Comparison of ENCODE assay signal across 25 cellular contexts in genomic region chr1:71857862-71858261, GRCh38.
DNase-seq lines count a peak whose midpoint lies in the region; ATAC-seq and TF ChIP-seq lines count a peak whose summit lies in the region.
"Had no signal": no experiment of that assay in that cellular context is flagged by ENCODE, and none has a peak within 500 bp of the region (broad histone marks: within the 10 kb centered on the region; RNA-seq: fewer than 3 reads in every experiment).

No MANE protein-coding gene starts in this region.

- CTCF ChIA-PET in MCF 10A (lab: Yijun Ruan, JAX) = interaction anchor here (0.6 to 1.2 kb wide), 3 partner anchors 10 to 27 kb away, joined by 4 to 5 read pairs (median 4); no protein-coding TSS in a partner anchor
- CTCF ChIA-PET in activated CD8-positive, alpha-beta T cell treated with anti-CD3 and anti-CD28 coated beads, Interleukin-2, amount 10 ng/mL, durations not matched to agents 7 days and 5 days (lab: Charles Lee) = no interaction called here

- ATAC-seq in activated CD8-positive, alpha-beta T cell treated with anti-CD3 and anti-CD28 coated beads, Interleukin-2, amount 10 ng/mL, durations not matched to agents 7 days and 5 days = no peak

- peak; percentile 25 for DNase-seq in MCF 10A (ENCODE audit: unreplicated experiment)
- DNase-seq in breast epithelium (ENCODE audit: low spot score in 2 of 2) = no peak
- DNase-seq in NCI-H226 = peak; percentile 10
- peak; percentile 57 for DNase-seq in fibroblast of pulmonary artery (ENCODE audit: low read depth)
- DNase-seq in stromal cell of bone marrow (ENCODE audit: low read depth) = peak; percentile 83
- DNase-seq in kidney glomerular epithelial cell (lab: John Stamatoyannopoulos, UW) = no peak
- DNase-seq in SW 1271 (lab: John Stamatoyannopoulos, UW) = no peak
- DNase-seq in activated CD8-positive, alpha-beta T cell treated with anti-CD3 and anti-CD28 coated beads, Interleukin-2, amount 10 ng/mL, durations not matched to agents 7 days and 5 days = no peak
- DNase-seq: ACHN; activated CD4-positive, alpha-beta T cell treated with anti-CD3 and anti-CD28 coated beads for 1 hour; activated naive CD4-positive, alpha-beta T cell treated with anti-CD3 and anti-CD28 coated beads for 36 hours; activated T-cell treated with anti-CD3 and anti-CD28 coated beads, Interleukin-2, amount 50 U/mL, for 48 hours; CD4-positive, CD25-positive, alpha-beta regulatory T cell; DMS153; effector memory CD4-positive, alpha-beta T cell; GF-D8; heart left ventricle; KG1; NCI-H1092; NCI-H2081; NCI-H526 treated with DMSO at 0.1 percent for 48 hours; stimulated activated CD4-positive, alpha-beta T cell treated with anti-CD3 and anti-CD28 coated beads, Interleukin-12 subunit alpha, Interleukin-12 subunit beta, amount 100 ng/mL, for 4 hours; upper lobe of left lung had no signal

- no peaks in the 10 kb centered on the region for H3K27me3 ChIP-seq in breast epithelium
- H3K27me3 ChIP-seq: ascending aorta, esophagus muscularis mucosa, heart left ventricle, upper lobe of left lung had no signal

- H3K36me3 Mint-ChIP-seq in MCF 10A (ENCODE audit: insufficient read depth, unreplicated experiment) = no peaks in the 10 kb centered on the region
- H3K36me3 Mint-ChIP-seq in activated CD8-positive, alpha-beta T cell treated with anti-CD3 and anti-CD28 coated beads, Interleukin-2, amount 10 ng/mL, durations not matched to agents 7 days and 5 days (ENCODE audit: low read depth) = no peaks in the 10 kb centered on the region
- H3K36me3 Mint-ChIP-seq: CD4-positive, CD25-positive, alpha-beta regulatory T cell had no signal

- POLR2A ChIA-PET in MCF 10A (lab: Yijun Ruan, JAX) = interaction anchor here (0.7 kb wide), 2 partner anchors 9 to 249 kb away, joined by 4 to 5 read pairs; no protein-coding TSS in a partner anchor
- POLR2A ChIA-PET in activated CD8-positive, alpha-beta T cell treated with anti-CD3 and anti-CD28 coated beads, Interleukin-2, amount 10 ng/mL, durations not matched to agents 7 days and 5 days (lab: Charles Lee) = no interaction called here

- no TSS peak for BruUV-seq in MCF 10A (replicated peaks; lab: Mats Ljungman, UMichigan)

- H3K9me3 Mint-ChIP-seq in MCF 10A (ENCODE audit: unreplicated experiment) = no peaks in the 10 kb centered on the region
- H3K9me3 Mint-ChIP-seq in activated CD8-positive, alpha-beta T cell treated with anti-CD3 and anti-CD28 coated beads, Interleukin-2, amount 10 ng/mL, durations not matched to agents 7 days and 5 days (ENCODE audit: insufficient read depth) = no peaks in the 10 kb centered on the region

- H3K36me3 ChIP-seq in breast epithelium = no peaks in the 10 kb centered on the region
- H3K36me3 ChIP-seq: ascending aorta, esophagus muscularis mucosa, heart left ventricle, upper lobe of left lung had no signal

- intact Hi-C loops in MCF 10A (cut with micrococcal nuclease) (no loop called here), breast epithelium (cut with DNase I; ENCODE audit: low total_unique reads) (no loop called here)

- no peaks in the 10 kb centered on the region for H3K27me3 Mint-ChIP-seq in MCF 10A (ENCODE audit: insufficient read depth, unreplicated experiment)
- no peaks in the 10 kb centered on the region for H3K27me3 Mint-ChIP-seq in activated CD8-positive, alpha-beta T cell treated with anti-CD3 and anti-CD28 coated beads, Interleukin-2, amount 10 ng/mL, durations not matched to agents 7 days and 5 days (ENCODE audit: low read depth)
- H3K27me3 Mint-ChIP-seq: CD4-positive, CD25-positive, alpha-beta regulatory T cell had no signal

- no peak for TF ChIP-seq CTCF in MCF 10A (IDR thresholded peaks at IDR 0.05; ENCODE audit: unreplicated experiment)
- TF ChIP-seq CTCF in breast epithelium (IDR thresholded peaks at IDR 0.05) = no peak
- no peak for TF ChIP-seq CTCF in fibroblast of pulmonary artery (IDR thresholded peaks at IDR 0.05; ENCODE audit: low read length, missing control alignments)

- H3K4me1 ChIP-seq in breast epithelium = no peaks in the 10 kb centered on the region
- H3K4me1 ChIP-seq: esophagus muscularis mucosa, upper lobe of left lung had no signal

- no peaks in the 10 kb centered on the region for H3K9me3 ChIP-seq in breast epithelium
- H3K9me3 ChIP-seq: ascending aorta, esophagus muscularis mucosa, heart left ventricle, upper lobe of left lung had no signal

- no peak overlapping the region for H3K27ac ChIP-seq in breast epithelium
- H3K27ac ChIP-seq: ascending aorta, esophagus muscularis mucosa, heart left ventricle, upper lobe of left lung had no signal

- peaks cover 13% of the 10 kb centered on the region for H3K4me1 Mint-ChIP-seq in MCF 10A (ENCODE audit: insufficient read depth, unreplicated experiment)
- H3K4me1 Mint-ChIP-seq in activated CD8-positive, alpha-beta T cell treated with anti-CD3 and anti-CD28 coated beads, Interleukin-2, amount 10 ng/mL, durations not matched to agents 7 days and 5 days (ENCODE audit: low read depth) = no peaks in the 10 kb centered on the region

- no peak overlapping the region for H3K4me3 Mint-ChIP-seq in MCF 10A (ENCODE audit: unreplicated experiment)
- H3K4me3 Mint-ChIP-seq in activated CD8-positive, alpha-beta T cell treated with anti-CD3 and anti-CD28 coated beads, Interleukin-2, amount 10 ng/mL, durations not matched to agents 7 days and 5 days = no peak overlapping the region
- H3K4me3 Mint-ChIP-seq: activated naive CD4-positive, alpha-beta T cell treated with anti-CD3 and anti-CD28 coated beads for 36 hours; CD4-positive, CD25-positive, alpha-beta regulatory T cell had no signal

- no peak overlapping the region for H3K4me3 ChIP-seq in breast epithelium
- no peak overlapping the region for H3K4me3 ChIP-seq in fibroblast of pulmonary artery (replicated peaks; ENCODE audit: low read depth, low read length)
- H3K4me3 ChIP-seq: ascending aorta, esophagus muscularis mucosa, heart left ventricle, upper lobe of left lung had no signal

- no peak for TF ChIP-seq POLR2A in breast epithelium (IDR thresholded peaks at IDR 0.05)

- no peak overlapping the region for H3K27ac Mint-ChIP-seq in MCF 10A (ENCODE audit: low read depth, unreplicated experiment)
- no peak overlapping the region for H3K27ac Mint-ChIP-seq in activated CD8-positive, alpha-beta T cell treated with anti-CD3 and anti-CD28 coated beads, Interleukin-2, amount 10 ng/mL, durations not matched to agents 7 days and 5 days
- H3K27ac Mint-ChIP-seq: activated naive CD4-positive, alpha-beta T cell treated with anti-CD3 and anti-CD28 coated beads for 36 hours; CD4-positive, CD25-positive, alpha-beta regulatory T cell had no signal

Comparison
In these comparisons a context has a peak if more than half of its experiments do, and no peak if none do; other contexts are left out.
1. DNase-seq: peak in MCF 10A (single experiment), NCI-H226 (single experiment), fibroblast of pulmonary artery (single experiment) and stromal cell of bone marrow (single experiment); none in breast epithelium (0 of 2), kidney glomerular epithelial cell (single experiment), SW 1271 (0 of 2) and activated CD8-positive, alpha-beta T cell treated with anti-CD3 and anti-CD28 coated beads, Interleukin-2, amount 10 ng/mL, durations not matched to agents 7 days and 5 days (single experiment).